In genomic region chr6:139112561-139112960, GRCh38 we compare ENCODE assay signal across 16 cellular contexts. TPM values are rescaled to one million over a fixed set of nuclear protein-coding genes. Genes with fewer than 3 reads are reported as not detected.
DNase-seq lines count a peak whose midpoint lies in the region; ATAC-seq, FAIRE-seq and TF ChIP-seq lines count a peak whose summit lies in the region.
"Had no signal": no experiment of that assay in that cellular context is flagged by ENCODE, and none has a peak within 500 bp of the region (broad histone marks: within the 10 kb centered on the region; RNA-seq: fewer than 3 reads in every experiment).

No MANE protein-coding gene starts in this region.

- H3K4me3 ChIP-seq in SJCRH30: no peak overlapping the region
- no peak overlapping the region for H3K4me3 ChIP-seq in spleen
- no peak overlapping the region for H3K4me3 ChIP-seq in small intestine (ENCODE audit: low read depth in 1 of 2, low read length in 2 of 2)
- H3K4me3 ChIP-seq: left ventricle myocardium inferior, thoracic aorta had no signal

- peak overlapping the region; percentile 26; the same call in 1 of the 2 replicates for H3K27ac ChIP-seq in SJCRH30
- peak overlapping the region in 7 of 8 donors; percentile 22 to 78 (median 50) for H3K27ac ChIP-seq in spleen
- peak overlapping the region in 1 of 2 donors; percentile 80 for H3K27ac ChIP-seq in small intestine (ENCODE audit: low read depth in 1 of 2, low read length in 1 of 2)
- H3K27ac ChIP-seq: left ventricle myocardium inferior, thoracic aorta had no signal

- H3K36me3 ChIP-seq in SJCRH30 (no peaks in the 10 kb centered on the region), spleen (no peaks in the 10 kb centered on the region), small intestine (ENCODE audit: control insufficient read depth in 2 of 2, insufficient read depth in 2 of 2, low read length in 2 of 2) (no peaks in the 10 kb centered on the region)
- H3K36me3 ChIP-seq: left ventricle myocardium inferior, thoracic aorta had no signal

- no peak for TF ChIP-seq POLR2A in spleen (IDR thresholded peaks at IDR 0.05)

- H3K27me3 ChIP-seq in SJCRH30 (no peaks in the 10 kb centered on the region), spleen (replicated peaks in 1 of 7) (no peaks in the 10 kb centered on the region), small intestine (ENCODE audit: control insufficient read depth in 2 of 2, insufficient read depth in 2 of 2, low read length in 2 of 2) (no peaks in the 10 kb centered on the region)

- peaks cover 2% of the 10 kb centered on the region for H3K9me3 Mint-ChIP-seq in activated naive CD4-positive, alpha-beta T cell treated with anti-CD3 and anti-CD28 coated beads for 36 hours
- no peaks in the 10 kb centered on the region for H3K9me3 Mint-ChIP-seq in central memory CD8-positive, alpha-beta T cell
- H3K9me3 Mint-ChIP-seq: activated B cell treated with CpG ODN at 0.5 μM for 24 hours had no signal

- 81 to 87% (median 82%) methylated on average over 7 of the region's 7 CpGs for WGBS in spleen, 5 donors
- WGBS in small intestine, 3 donors: 68 to 85% (median 84%) methylated on average over 7 of the region's 7 CpGs

- ATAC-seq in central memory CD8-positive, alpha-beta T cell (replicated peaks; ENCODE audit: extremely low read depth, poor library complexity, severe bottlenecking): no peak
- no peak for ATAC-seq in Right ventricle myocardium inferior

- H3K4me1 Mint-ChIP-seq in activated naive CD4-positive, alpha-beta T cell treated with anti-CD3 and anti-CD28 coated beads for 36 hours (ENCODE audit: low read depth): peaks cover 75% of the 10 kb centered on the region
- peaks cover 60% of the 10 kb centered on the region for H3K4me1 Mint-ChIP-seq in central memory CD8-positive, alpha-beta T cell
- H3K4me1 Mint-ChIP-seq: activated B cell treated with CpG ODN at 0.5 μM for 24 hours had no signal

- H3K9me3 ChIP-seq in SJCRH30 (replicated peaks) (0 out of 2 replicates have a peak, but pooled peaks cover 3% of the 10 kb centered on the region), spleen (no peaks in the 10 kb centered on the region), small intestine (ENCODE audit: control insufficient read depth, low read depth) (no peaks in the 10 kb centered on the region)
- H3K9me3 ChIP-seq: left ventricle myocardium inferior, thoracic aorta had no signal

- intact Hi-C loops in activated naive CD4-positive, alpha-beta T cell treated with anti-CD3 and anti-CD28 coated beads for 36 hours (cut with micrococcal nuclease): loop anchor here (10.0 kb wide), 1 partner anchor 432 kb away; no protein-coding TSS in a partner anchor
- intact Hi-C loops in spleen (cut with DNase I; ENCODE audit: low total_unique reads): no loop called here
- intact Hi-C loops in Right ventricle myocardium inferior (cut with DNase I): loop anchor here (10.0 kb wide), 2 partner anchors 88 to 298 kb away; partner anchors contain the start of gene ABRACL

- H3K27me3 Mint-ChIP-seq in activated naive CD4-positive, alpha-beta T cell treated with anti-CD3 and anti-CD28 coated beads for 36 hours (ENCODE audit: low read depth): no peaks in the 10 kb centered on the region
- H3K27me3 Mint-ChIP-seq in central memory CD8-positive, alpha-beta T cell: no peaks in the 10 kb centered on the region
- H3K27me3 Mint-ChIP-seq: activated B cell treated with CpG ODN at 0.5 μM for 24 hours had no signal

- H3K4me1 ChIP-seq in SJCRH30: peaks cover 31% of the 10 kb centered on the region
- peaks cover 0 to 9% (median 0%) of the 10 kb centered on the region in 6 donors for H3K4me1 ChIP-seq in spleen
- H3K4me1 ChIP-seq in small intestine (ENCODE audit: control insufficient read depth in 2 of 2, insufficient read depth in 1 of 2, low read depth in 1 of 2, low read length in 1 of 2): no peaks in the 10 kb centered on the region
- H3K4me1 ChIP-seq: left ventricle myocardium inferior had no signal

- H3K36me3 Mint-ChIP-seq in activated naive CD4-positive, alpha-beta T cell treated with anti-CD3 and anti-CD28 coated beads for 36 hours (ENCODE audit: low read depth): no peaks in the 10 kb centered on the region
- H3K36me3 Mint-ChIP-seq in central memory CD8-positive, alpha-beta T cell (ENCODE audit: insufficient read depth): peaks cover 6% of the 10 kb centered on the region

- H3K4me3 Mint-ChIP-seq in activated naive CD4-positive, alpha-beta T cell treated with anti-CD3 and anti-CD28 coated beads for 36 hours: peak overlapping the region; percentile 56
- peak overlapping the region; percentile 37 for H3K4me3 Mint-ChIP-seq in central memory CD8-positive, alpha-beta T cell
- H3K4me3 Mint-ChIP-seq: activated B cell treated with CpG ODN at 0.5 μM for 24 hours had no signal

- TF ChIP-seq CTCF in spleen (IDR thresholded peaks at IDR 0.05 in 8 of 11, conservative IDR thresholded peaks at IDR 0.05 in 3 of 11): no peak

- no peak for DNase-seq in activated naive CD4-positive, alpha-beta T cell treated with anti-CD3 and anti-CD28 coated beads for 36 hours
- no peak for DNase-seq in activated naive CD4-positive, alpha-beta T cell (lab: John Stamatoyannopoulos, UW)
- DNase-seq in SJCRH30: no peak
- DNase-seq in central memory CD8-positive, alpha-beta T cell (ENCODE audit: low spot score in 2 of 2): no peak
- DNase-seq in spleen: no peak
- DNase-seq in small intestine: no peak
- DNase-seq in Right ventricle myocardium inferior (ENCODE audit: missing footprints): no peak
- DNase-seq in SW 1271 (lab: John Stamatoyannopoulos, UW): no peak
- DNase-seq: activated B cell treated with CpG ODN at 0.5 μM for 24 hours; activated CD8-positive, alpha-beta memory T cell treated with anti-CD3 and anti-CD28 coated beads, Interleukin-2, amount 50 U/mL, for 4 hours; amniotic stem cell; DMS79 treated with DMSO at 0.1 percent for 48 hours; left ventricle myocardium inferior; NCI-H524; SIG-M5 had no signal

- FAIRE-seq in small intestine (lab: Jason Lieb, UNC): no peak

- CTCF ChIA-PET in activated naive CD4-positive, alpha-beta T cell treated with anti-CD3 and anti-CD28 coated beads for 36 hours (lab: Charles Lee): interaction anchor here (1.0 to 1.5 kb wide), 2 partner anchors 13 to 107 kb away, joined by 3 to 4 read pairs; no protein-coding TSS in a partner anchor

- no peak overlapping the region for H3K27ac Mint-ChIP-seq in activated naive CD4-positive, alpha-beta T cell treated with anti-CD3 and anti-CD28 coated beads for 36 hours
- H3K27ac Mint-ChIP-seq in central memory CD8-positive, alpha-beta T cell (ENCODE audit: low read depth): peak overlapping the region; percentile 87
- H3K27ac Mint-ChIP-seq: activated B cell treated with CpG ODN at 0.5 μM for 24 hours had no signal

RNA-seq across cellular contexts. Expression of gene HECA, which starts 22.3 kb away (rescaled TPM):
- 10 to 100 TPM; 61.1 to 61.2 TPM for total RNA-seq in activated naive CD4-positive, alpha-beta T cell treated with anti-CD3 and anti-CD28 coated beads for 36 hours
- 24.2 and 24.3 TPM in 2 replicates for total RNA-seq in SJCRH30 (2014; rRNA removed; shearing (Covaris generic))
- total RNA-seq in spleen (100 to 1,000 TPM in 2 of 7 donors, 10 to 100 TPM in 5; 61.3 to 104 (median 81.2) TPM), Right ventricle myocardium inferior (54.9 TPM)
- polyA plus RNA-seq in spleen (10 to 100 TPM; 15.6 to 25.7 (median 16.2) TPM), small intestine (10 to 100 TPM; 11.6 to 17.0 (median 17.0) TPM)
